ENCODE assay signal across 14 cellular contexts in the genomic region with DNA sequence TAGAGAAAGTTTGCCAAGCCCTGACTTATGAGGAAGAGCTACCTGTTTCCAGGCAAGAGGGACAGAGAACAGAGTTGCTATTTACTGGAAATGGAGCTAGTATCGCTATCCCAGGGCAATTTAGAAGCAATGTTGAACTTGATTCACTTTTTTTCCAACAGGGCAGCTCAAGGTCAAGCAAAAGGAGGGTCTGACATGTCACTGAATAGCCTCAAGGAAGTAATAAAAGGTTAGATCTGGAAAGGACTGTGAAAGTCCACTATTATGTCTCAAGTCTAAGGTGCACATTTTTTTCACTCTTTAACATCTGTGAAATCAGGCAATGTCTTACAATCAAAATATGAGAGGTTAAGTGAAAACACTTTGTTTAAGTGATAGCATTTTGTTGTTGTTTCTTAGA.
DNase-seq lines count a peak whose midpoint lies in the region; ATAC-seq and TF ChIP-seq lines count a peak whose summit lies in the region.
"Had no signal": no experiment of that assay in that cellular context is flagged by ENCODE, and none has a peak within 500 bp of the region (broad histone marks: within the 10 kb centered on the region; RNA-seq: fewer than 3 reads in every experiment).

No MANE protein-coding gene starts in this region.

- H3K27me3 ChIP-seq in SJSA1 (replicated peaks) (no peaks in the 10 kb centered on the region), skeletal muscle tissue (ENCODE audit: control insufficient read depth in 3 of 3, insufficient read depth in 3 of 3, low read length in 3 of 3) (no peaks in the 10 kb centered on the region), ovary (no peaks in the 10 kb centered on the region), sigmoid colon (no peaks in the 10 kb centered on the region)
- H3K27me3 ChIP-seq: BE2C had no signal

- intact Hi-C loops in mucosa of descending colon (cut with DNase I, micrococcal nuclease), result no loop called here
- intact Hi-C loops in ovary (cut with DNase I), result no loop called here
- intact Hi-C loops in sigmoid colon (cut with DNase I), result no loop called here

- TF ChIP-seq EP300 in ovary (IDR thresholded peaks at IDR 0.05), result no peak
- TF ChIP-seq EP300 in sigmoid colon (IDR thresholded peaks at IDR 0.05), result no peak

- no peaks in the 10 kb centered on the region for H3K27me3 Mint-ChIP-seq in activated T-helper 17 cell treated with anti-CD3 and anti-CD28 coated beads, Interleukin-2, amount 50 U/mL, for 72 hours
- H3K27me3 Mint-ChIP-seq: CD8-positive, alpha-beta memory T cell had no signal

- no peak overlapping the region for H3K4me3 ChIP-seq in SJSA1
- no peak overlapping the region for H3K4me3 ChIP-seq in mucosa of descending colon
- no peak overlapping the region for H3K4me3 ChIP-seq in skeletal muscle tissue (ENCODE audit: low read length in 3 of 3)
- H3K4me3 ChIP-seq in ovary, result no peak overlapping the region
- no peak overlapping the region for H3K4me3 ChIP-seq in sigmoid colon

- no peaks in the 10 kb centered on the region for H3K9me3 Mint-ChIP-seq in activated T-helper 17 cell treated with anti-CD3 and anti-CD28 coated beads, Interleukin-2, amount 50 U/mL, for 72 hours
- H3K9me3 Mint-ChIP-seq: CD4-positive, CD25-positive, alpha-beta regulatory T cell; CD8-positive, alpha-beta memory T cell; H9 had no signal

- H3K4me1 ChIP-seq in SJSA1 (replicated peaks) (peaks cover 79% of the 10 kb centered on the region), mucosa of descending colon (ENCODE audit: low read depth) (peaks cover 11% of the 10 kb centered on the region), skeletal muscle tissue (ENCODE audit: control insufficient read depth in 3 of 3, insufficient read depth in 3 of 3, low read length in 3 of 3) (peaks cover 9 to 16% (median 12%) of the 10 kb centered on the region in 3 donors), ovary (ENCODE audit: insufficient read depth) (no peaks in the 10 kb centered on the region), sigmoid colon (no peaks in the 10 kb centered on the region)
- H3K4me1 ChIP-seq: BE2C had no signal

- H3K36me3 Mint-ChIP-seq in activated T-helper 17 cell treated with anti-CD3 and anti-CD28 coated beads, Interleukin-2, amount 50 U/mL, for 72 hours (ENCODE audit: low read depth), result no peaks in the 10 kb centered on the region

- DNase-seq in SJSA1 (ENCODE audit: low read depth in 1 of 2, low spot score in 2 of 2) (no peak), mucosa of descending colon (no peak), T-helper 9 cell (no peak), ovary (no peak), sigmoid colon (no peak)
- DNase-seq in activated effector memory CD4-positive, alpha-beta T cell treated with anti-CD3 and anti-CD28 coated beads, Interleukin-2, amount 50 U/mL, for 16 hours, result no peak
- DNase-seq: ACHN; BE2C; CD4-positive, CD25-positive, alpha-beta regulatory T cell; CD8-positive, alpha-beta memory T cell; COR-L47; H9 had no signal

- peak overlapping the region; percentile 31 for H3K27ac Mint-ChIP-seq in activated T-helper 17 cell treated with anti-CD3 and anti-CD28 coated beads, Interleukin-2, amount 50 U/mL, for 72 hours
- H3K27ac Mint-ChIP-seq: CD4-positive, CD25-positive, alpha-beta regulatory T cell; H9 had no signal

- no peak overlapping the region for H3K4me3 Mint-ChIP-seq in activated T-helper 17 cell treated with anti-CD3 and anti-CD28 coated beads, Interleukin-2, amount 50 U/mL, for 72 hours
- H3K4me3 Mint-ChIP-seq: CD8-positive, alpha-beta memory T cell; H9 had no signal

- H3K4me1 Mint-ChIP-seq in activated T-helper 17 cell treated with anti-CD3 and anti-CD28 coated beads, Interleukin-2, amount 50 U/mL, for 72 hours, result peaks cover 5% of the 10 kb centered on the region

- no peak for TF ChIP-seq CTCF in mucosa of descending colon (IDR thresholded peaks at IDR 0.05)
- no peak for TF ChIP-seq CTCF in ovary (IDR thresholded peaks at IDR 0.05)
- TF ChIP-seq CTCF in sigmoid colon (IDR thresholded peaks at IDR 0.05), result no peak

- H3K36me3 ChIP-seq in SJSA1 (no peaks in the 10 kb centered on the region), mucosa of descending colon (ENCODE audit: low read depth) (no peaks in the 10 kb centered on the region), skeletal muscle tissue (ENCODE audit: control insufficient read depth in 3 of 3, insufficient read depth in 3 of 3, low read length in 3 of 3) (peaks cover 7 to 12% (median 11%) of the 10 kb centered on the region in 3 donors), ovary (no peaks in the 10 kb centered on the region), sigmoid colon (no peaks in the 10 kb centered on the region)
- H3K36me3 ChIP-seq: BE2C had no signal

- no peak for ATAC-seq in activated T-helper 17 cell treated with anti-CD3 and anti-CD28 coated beads, Interleukin-2, amount 50 U/mL, for 72 hours (replicated peaks)
- ATAC-seq in mucosa of descending colon, result peak; percentile 70

- H3K9ac ChIP-seq in skeletal muscle tissue (ENCODE audit: low read depth in 1 of 3, low read length in 3 of 3), result no peak overlapping the region

- H3K27ac ChIP-seq in SJSA1, result peak overlapping the region; percentile 100
- H3K27ac ChIP-seq in skeletal muscle tissue (ENCODE audit: low read depth, low read length), result peak overlapping the region; percentile 13
- no peak overlapping the region for H3K27ac ChIP-seq in ovary
- H3K27ac ChIP-seq in sigmoid colon, result no peak overlapping the region

- 82 to 89% (median 87%) methylated on average over 1 of the region's 1 CpG for WGBS in ovary, 3 donors
- 24 to 60% methylated on average over 1 of the region's 1 CpG for WGBS in sigmoid colon, 2 donors

- H3K9me3 ChIP-seq in SJSA1 (replicated peaks) (no peaks in the 10 kb centered on the region), mucosa of descending colon (no peaks in the 10 kb centered on the region), skeletal muscle tissue (ENCODE audit: control insufficient read depth in 3 of 3, low read length in 3 of 3) (no peaks in the 10 kb centered on the region), ovary (no peaks in the 10 kb centered on the region), sigmoid colon (no peaks in the 10 kb centered on the region)
- H3K9me3 ChIP-seq: BE2C had no signal

- no peak for TF ChIP-seq POLR2A in ovary (IDR thresholded peaks at IDR 0.05)
- no peak for TF ChIP-seq POLR2A in sigmoid colon (IDR thresholded peaks at IDR 0.05)

Comparison
In these comparisons a context has a peak if more than half of its experiments do, and no peak if none do; other contexts are left out.
1. H3K27ac ChIP-seq: peak in SJSA1 (single experiment) and skeletal muscle tissue (single experiment); none in ovary (0 of 2) and sigmoid colon (0 of 4).